Comparison of ENCODE assay signal across 29 cellular contexts in the genomic region with DNA sequence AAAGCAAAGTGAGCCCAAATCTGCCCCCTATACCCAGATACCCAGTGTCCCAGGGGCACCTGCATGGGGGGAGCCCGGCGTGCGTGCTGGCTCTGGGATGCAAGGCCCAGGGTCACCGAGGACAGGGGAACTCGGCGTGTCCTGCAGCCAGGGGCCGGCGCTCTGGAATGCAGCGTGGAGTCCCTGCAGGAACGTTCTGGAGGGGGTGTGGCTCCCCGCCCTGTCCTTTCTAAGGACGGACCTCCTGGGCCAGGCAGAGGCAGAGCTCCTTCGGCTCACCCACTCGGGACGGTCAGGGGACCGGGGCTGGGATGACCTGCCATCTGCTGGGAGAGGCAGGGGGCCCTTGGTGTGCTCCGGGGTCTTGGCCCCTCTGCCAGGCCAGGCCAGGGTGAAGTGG.
"Had no signal": no experiment of that assay in that cellular context is flagged by ENCODE, and none has a peak within 500 bp of the region (broad histone marks: within the 10 kb centered on the region; RNA-seq: fewer than 3 reads in every experiment).

No MANE protein-coding gene starts in this region.

- H3K4me3 Mint-ChIP-seq: activated B cell treated with CpG ODN at 0.5 μM for 24 hours; activated CD4-positive, alpha-beta memory T cell treated with anti-CD3 and anti-CD28 coated beads, Interleukin-2, amount 10 ng/mL, durations not matched to agents 7 days and 5 days; activated CD8-positive, alpha-beta memory T cell treated with anti-CD3 and anti-CD28 coated beads, Interleukin-2, amount 10 ng/mL, durations not matched to agents 7 days and 5 days; activated naive CD4-positive, alpha-beta T cell treated with anti-CD3 and anti-CD28 coated beads, Interleukin-2, amount 10 ng/mL, durations not matched to agents 7 days and 5 days; activated naive CD8-positive, alpha-beta T cell; activated naive CD8-positive, alpha-beta T cell treated with anti-CD3 and anti-CD28 coated beads, Interleukin-2, amount 50 U/mL, for 24 hours; central memory CD8-positive, alpha-beta T cell had no signal

- H3K9me3 ChIP-seq: Peyer's patch had no signal

- H3K4me1 Mint-ChIP-seq: activated CD4-positive, alpha-beta memory T cell treated with anti-CD3 and anti-CD28 coated beads, Interleukin-2, amount 10 ng/mL, durations not matched to agents 7 days and 5 days; activated CD8-positive, alpha-beta memory T cell treated with anti-CD3 and anti-CD28 coated beads, Interleukin-2, amount 10 ng/mL, durations not matched to agents 7 days and 5 days; central memory CD8-positive, alpha-beta T cell had no signal

- H3K4me1 ChIP-seq: Peyer's patch had no signal

- H3K27me3 Mint-ChIP-seq: activated B cell treated with CpG ODN at 0.5 μM for 24 hours; activated naive CD8-positive, alpha-beta T cell; activated naive CD8-positive, alpha-beta T cell treated with anti-CD3 and anti-CD28 coated beads, Interleukin-2, amount 50 U/mL, for 24 hours; central memory CD8-positive, alpha-beta T cell had no signal

- H3K27ac ChIP-seq: brain microvascular endothelial cell, Peyer's patch, VCaP had no signal

- DNase-seq: activated B cell treated with CpG ODN at 0.5 μM for 24 hours; activated CD4-positive, alpha-beta memory T cell treated with anti-CD3 and anti-CD28 coated beads, Interleukin-2, amount 10 ng/mL, durations not matched to agents 7 days and 5 days; activated CD4-positive, alpha-beta T cell treated with anti-CD3 and anti-CD28 coated beads for 1 hour; activated CD4-positive, alpha-beta T cell treated with anti-CD3 and anti-CD28 coated beads for 48 hours; activated CD8-positive, alpha-beta memory T cell treated with anti-CD3 and anti-CD28 coated beads for 24 hours; activated CD8-positive, alpha-beta memory T cell treated with anti-CD3 and anti-CD28 coated beads, Interleukin-2, amount 10 ng/mL, durations not matched to agents 7 days and 5 days; activated CD8-positive, alpha-beta memory T cell treated with anti-CD3 and anti-CD28 coated beads, Interleukin-2, amount 50 U/mL, for 48 hours; activated effector memory CD4-positive, alpha-beta T cell treated with Interleukin-2 at 50 U/mL for 16 hours; activated naive CD4-positive, alpha-beta T cell treated with anti-CD3 and anti-CD28 coated beads, Interleukin-2, amount 10 ng/mL, durations not matched to agents 7 days and 5 days; activated naive CD8-positive, alpha-beta T cell treated with anti-CD3 and anti-CD28 coated beads, Interleukin-2, amount 50 U/mL, for 24 hours; activated T-cell treated with anti-CD3 and anti-CD28 coated beads, Interleukin-2, amount 50 U/mL, for 48 hours; aorta; brain microvascular endothelial cell; NCI-H1092 treated with DMSO at 0.1 percent for 48 hours; NCI-H187; NCI-H2029 treated with DMSO at 0.1 percent for 48 hours; NCI-H2107; NK-92 treated with Interleukin-12 subunit alpha and Interleukin-12 subunit beta, amount 100 ng/mL, for 24 hours; PC-3; Peyer's patch; RPMI8226; SIG-M5; T-helper 1 cell; T-helper 2 cell; T-helper 9 cell had no signal

- H3K36me3 Mint-ChIP-seq: activated CD8-positive, alpha-beta memory T cell treated with anti-CD3 and anti-CD28 coated beads, Interleukin-2, amount 10 ng/mL, durations not matched to agents 7 days and 5 days; activated naive CD4-positive, alpha-beta T cell treated with anti-CD3 and anti-CD28 coated beads, Interleukin-2, amount 10 ng/mL, durations not matched to agents 7 days and 5 days; activated naive CD8-positive, alpha-beta T cell had no signal

- H3K4me3 ChIP-seq: Peyer's patch had no signal

- H3K27ac Mint-ChIP-seq: activated B cell treated with CpG ODN at 0.5 μM for 24 hours; activated CD4-positive, alpha-beta memory T cell treated with anti-CD3 and anti-CD28 coated beads, Interleukin-2, amount 10 ng/mL, durations not matched to agents 7 days and 5 days; activated CD8-positive, alpha-beta memory T cell treated with anti-CD3 and anti-CD28 coated beads, Interleukin-2, amount 10 ng/mL, durations not matched to agents 7 days and 5 days; activated naive CD4-positive, alpha-beta T cell treated with anti-CD3 and anti-CD28 coated beads, Interleukin-2, amount 10 ng/mL, durations not matched to agents 7 days and 5 days; activated naive CD8-positive, alpha-beta T cell; activated naive CD8-positive, alpha-beta T cell treated with anti-CD3 and anti-CD28 coated beads, Interleukin-2, amount 50 U/mL, for 24 hours had no signal

- H3K36me3 ChIP-seq: brain microvascular endothelial cell, Peyer's patch had no signal

- ATAC-seq: activated CD8-positive, alpha-beta memory T cell treated with anti-CD3 and anti-CD28 coated beads, Interleukin-2, amount 10 ng/mL, durations not matched to agents 7 days and 5 days; activated naive CD8-positive, alpha-beta T cell treated with anti-CD3 and anti-CD28 coated beads, Interleukin-2, amount 50 U/mL, for 24 hours; PC-3; SK-N-SH treated with all-trans-retinoic acid at 6 μM for 48 hours had no signal

- H3K9me3 Mint-ChIP-seq: activated B cell treated with CpG ODN at 0.5 μM for 24 hours; activated CD4-positive, alpha-beta memory T cell treated with anti-CD3 and anti-CD28 coated beads, Interleukin-2, amount 10 ng/mL, durations not matched to agents 7 days and 5 days; activated naive CD4-positive, alpha-beta T cell treated with anti-CD3 and anti-CD28 coated beads, Interleukin-2, amount 10 ng/mL, durations not matched to agents 7 days and 5 days; activated naive CD8-positive, alpha-beta T cell treated with anti-CD3 and anti-CD28 coated beads, Interleukin-2, amount 50 U/mL, for 24 hours; central memory CD8-positive, alpha-beta T cell had no signal

- H3K27me3 ChIP-seq: brain microvascular endothelial cell, Peyer's patch had no signal
